17 cellular contexts compared by ENCODE assay signal in the genomic region with DNA sequence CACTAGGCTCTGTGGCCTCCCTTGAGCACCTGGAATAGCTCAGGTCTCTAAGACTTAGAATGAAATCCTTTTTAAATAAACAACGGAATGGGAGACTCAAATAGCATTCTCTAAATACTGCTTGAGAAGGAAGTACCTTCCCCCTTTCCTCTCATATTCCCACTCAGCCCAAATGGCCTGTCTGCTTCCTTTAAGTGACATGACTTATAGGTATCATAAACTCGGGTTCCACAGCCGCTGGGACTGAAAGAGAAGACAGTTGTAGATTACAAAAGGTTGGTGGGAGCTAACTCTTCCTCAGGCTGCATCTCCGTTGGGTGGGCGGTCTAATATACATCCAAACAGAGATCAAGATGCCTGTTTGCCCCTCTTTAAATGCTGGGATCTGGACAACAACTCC. TPM values are rescaled to one million over a fixed set of nuclear protein-coding genes. Genes with fewer than 3 reads are reported as not detected.
DNase-seq lines count a peak whose midpoint lies in the region; ATAC-seq, FAIRE-seq and TF ChIP-seq lines count a peak whose summit lies in the region.
"Had no signal": no experiment of that assay in that cellular context is flagged by ENCODE, and none has a peak within 500 bp of the region (broad histone marks: within the 10 kb centered on the region; RNA-seq: fewer than 3 reads in every experiment).

No MANE protein-coding gene starts in this region.

- no peak for FAIRE-seq in frontal cortex (lab: Jason Lieb, UNC)
- FAIRE-seq: H1 had no signal

- no peak overlapping the region for H3K27ac Mint-ChIP-seq in GM23338
- H3K27ac Mint-ChIP-seq in neural crest cell (ENCODE audit: unreplicated experiment) = no peak overlapping the region
- H3K27ac Mint-ChIP-seq: CD8-positive, alpha-beta T cell had no signal

- ATAC-seq in GM23338 (no peak), gastroesophageal sphincter (no peak)

- H3K27me3 Mint-ChIP-seq in GM23338 (ENCODE audit: insufficient read depth, low read depth, poor library complexity) (peaks cover 3% of the 10 kb centered on the region), neural crest cell (ENCODE audit: low read depth) (peaks cover 7% of the 10 kb centered on the region)

- peaks cover 0 to 10% (median 0%) of the 10 kb centered on the region in 3 donors for H3K9me3 ChIP-seq in gastroesophageal sphincter

- H3K9me3 Mint-ChIP-seq in GM23338 (no peaks in the 10 kb centered on the region), neural crest cell (peaks cover 5% of the 10 kb centered on the region)

- H3K4me1 ChIP-seq in GM23338 (ENCODE audit: insufficient read depth) = peaks cover 20% of the 10 kb centered on the region
- H3K4me1 ChIP-seq in gastroesophageal sphincter = peaks cover 0 to 31% (median 3%) of the 10 kb centered on the region in 3 donors

- no peak for TF ChIP-seq EP300 in gastroesophageal sphincter (IDR thresholded peaks at IDR 0.05)

- H3K4me2 ChIP-seq in GM23338 = peak overlapping the region; percentile 86

- peak overlapping the region; percentile 73; the same call in 1 of the 3 replicates for H3K4me3 Mint-ChIP-seq in GM23338
- peak overlapping the region; percentile 83 for H3K4me3 Mint-ChIP-seq in neural crest cell

- peak overlapping the region; percentile 94; the same call in 1 of the 2 replicates for H2AFZ ChIP-seq in GM23338

- H3K4me3 ChIP-seq in GM23338 (peak overlapping the region; percentile 75), gastroesophageal sphincter (no peak overlapping the region)

- DNase-seq in GM23338 (ENCODE audit: low spot score) = peak; percentile 18
- peak; percentile 54 for DNase-seq in NCI-H69 (lab: John Stamatoyannopoulos, UW)
- no peak for DNase-seq in neural crest cell (ENCODE audit: low read depth, low spot score)
- DNase-seq in NCI-H146 treated with DMSO at 0.1 percent for 48 hours (lab: John Stamatoyannopoulos, UW; ENCODE audit: unreplicated experiment) = no peak
- DNase-seq in kidney glomerular epithelial cell (lab: John Stamatoyannopoulos, UW) = no peak
- DNase-seq in frontal cortex (ENCODE audit: low spot score in 2 of 2) = no peak
- DNase-seq: CD8-positive, alpha-beta T cell; GF-D8; Karpas-422; MM.1S; NCI-H1105; NCI-H2029; NCI-H2227 treated with DMSO at 0.1 percent for 48 hours; NCI-H524 treated with DMSO at 0.1 percent for 48 hours; RPMI8226 had no signal

- H3K36me3 ChIP-seq in GM23338 (ENCODE audit: insufficient read depth) (no peaks in the 10 kb centered on the region), gastroesophageal sphincter (no peaks in the 10 kb centered on the region)

- no peak for TF ChIP-seq CTCF in GM23338 (conservative IDR thresholded peaks at IDR 0.05; ENCODE audit: low read depth in 2 of 2)
- no peak for TF ChIP-seq CTCF in gastroesophageal sphincter (IDR thresholded peaks at IDR 0.05)
- no peak for TF ChIP-seq CTCF in neural crest cell (conservative IDR thresholded peaks at IDR 0.05)

- H3K27me3 ChIP-seq in GM23338 (ENCODE audit: insufficient read depth) = peaks cover 26% of the 10 kb centered on the region
- no peaks in the 10 kb centered on the region for H3K27me3 ChIP-seq in gastroesophageal sphincter

- H3K27ac ChIP-seq in GM23338 (ENCODE audit: low read depth) (no peak overlapping the region), gastroesophageal sphincter (peak overlapping the region; percentile 90 to 94 (median 92))

- H3K79me2 ChIP-seq in GM23338 (replicated peaks; ENCODE audit: insufficient read depth) = no peaks in the 10 kb centered on the region

- no peaks in the 10 kb centered on the region for H3F3A ChIP-seq in GM23338 (replicated peaks; ENCODE audit: low read depth)

- no peaks in the 10 kb centered on the region for H4K20me1 ChIP-seq in GM23338 (replicated peaks; ENCODE audit: insufficient read depth)

- no peaks in the 10 kb centered on the region for H3K9me2 ChIP-seq in GM23338 (ENCODE audit: insufficient read depth)

- TF ChIP-seq POLR2A in gastroesophageal sphincter (IDR thresholded peaks at IDR 0.05) = no peak

- H3K36me3 Mint-ChIP-seq in GM23338 (ENCODE audit: low read depth) (no peaks in the 10 kb centered on the region), neural crest cell (ENCODE audit: low read depth) (peaks cover 3% of the 10 kb centered on the region)
- H3K36me3 Mint-ChIP-seq: CD8-positive, alpha-beta T cell had no signal

- H3K4me1 Mint-ChIP-seq in GM23338 (peaks cover 19% of the 10 kb centered on the region), neural crest cell (peaks cover 23% of the 10 kb centered on the region)

- 67 to 68% methylated on average over 2 to 5 of the region's 5 CpGs for WGBS in gastroesophageal sphincter (ENCODE audit: low coverage in 1 of 2), 2 donors

TF ChIP-seq in GM23338, 12 proteins besides CTCF, POLR2A, EP300 and RAD21 (continues in another document):
- TF ChIP-seq CREB1 (CRISPR knock-in tag; IDR thresholded peaks at IDR 0.05; ENCODE audit: low read depth) (no peak), JUNB (IDR thresholded peaks at IDR 0.05; ENCODE audit: unreplicated experiment) (no peak), STAT1 (IDR thresholded peaks at IDR 0.05; ENCODE audit: unreplicated experiment) (no peak), EZH2 (IDR thresholded peaks at IDR 0.05; ENCODE audit: low read depth, unreplicated experiment) (no peak), ZNF114 (CRISPR knock-in tag; IDR thresholded peaks at IDR 0.05) (no peak), ZNF331 (CRISPR knock-in tag; IDR thresholded peaks at IDR 0.05; ENCODE audit: low read depth) (no peak)
- TF ChIP-seq, protein P1, sequence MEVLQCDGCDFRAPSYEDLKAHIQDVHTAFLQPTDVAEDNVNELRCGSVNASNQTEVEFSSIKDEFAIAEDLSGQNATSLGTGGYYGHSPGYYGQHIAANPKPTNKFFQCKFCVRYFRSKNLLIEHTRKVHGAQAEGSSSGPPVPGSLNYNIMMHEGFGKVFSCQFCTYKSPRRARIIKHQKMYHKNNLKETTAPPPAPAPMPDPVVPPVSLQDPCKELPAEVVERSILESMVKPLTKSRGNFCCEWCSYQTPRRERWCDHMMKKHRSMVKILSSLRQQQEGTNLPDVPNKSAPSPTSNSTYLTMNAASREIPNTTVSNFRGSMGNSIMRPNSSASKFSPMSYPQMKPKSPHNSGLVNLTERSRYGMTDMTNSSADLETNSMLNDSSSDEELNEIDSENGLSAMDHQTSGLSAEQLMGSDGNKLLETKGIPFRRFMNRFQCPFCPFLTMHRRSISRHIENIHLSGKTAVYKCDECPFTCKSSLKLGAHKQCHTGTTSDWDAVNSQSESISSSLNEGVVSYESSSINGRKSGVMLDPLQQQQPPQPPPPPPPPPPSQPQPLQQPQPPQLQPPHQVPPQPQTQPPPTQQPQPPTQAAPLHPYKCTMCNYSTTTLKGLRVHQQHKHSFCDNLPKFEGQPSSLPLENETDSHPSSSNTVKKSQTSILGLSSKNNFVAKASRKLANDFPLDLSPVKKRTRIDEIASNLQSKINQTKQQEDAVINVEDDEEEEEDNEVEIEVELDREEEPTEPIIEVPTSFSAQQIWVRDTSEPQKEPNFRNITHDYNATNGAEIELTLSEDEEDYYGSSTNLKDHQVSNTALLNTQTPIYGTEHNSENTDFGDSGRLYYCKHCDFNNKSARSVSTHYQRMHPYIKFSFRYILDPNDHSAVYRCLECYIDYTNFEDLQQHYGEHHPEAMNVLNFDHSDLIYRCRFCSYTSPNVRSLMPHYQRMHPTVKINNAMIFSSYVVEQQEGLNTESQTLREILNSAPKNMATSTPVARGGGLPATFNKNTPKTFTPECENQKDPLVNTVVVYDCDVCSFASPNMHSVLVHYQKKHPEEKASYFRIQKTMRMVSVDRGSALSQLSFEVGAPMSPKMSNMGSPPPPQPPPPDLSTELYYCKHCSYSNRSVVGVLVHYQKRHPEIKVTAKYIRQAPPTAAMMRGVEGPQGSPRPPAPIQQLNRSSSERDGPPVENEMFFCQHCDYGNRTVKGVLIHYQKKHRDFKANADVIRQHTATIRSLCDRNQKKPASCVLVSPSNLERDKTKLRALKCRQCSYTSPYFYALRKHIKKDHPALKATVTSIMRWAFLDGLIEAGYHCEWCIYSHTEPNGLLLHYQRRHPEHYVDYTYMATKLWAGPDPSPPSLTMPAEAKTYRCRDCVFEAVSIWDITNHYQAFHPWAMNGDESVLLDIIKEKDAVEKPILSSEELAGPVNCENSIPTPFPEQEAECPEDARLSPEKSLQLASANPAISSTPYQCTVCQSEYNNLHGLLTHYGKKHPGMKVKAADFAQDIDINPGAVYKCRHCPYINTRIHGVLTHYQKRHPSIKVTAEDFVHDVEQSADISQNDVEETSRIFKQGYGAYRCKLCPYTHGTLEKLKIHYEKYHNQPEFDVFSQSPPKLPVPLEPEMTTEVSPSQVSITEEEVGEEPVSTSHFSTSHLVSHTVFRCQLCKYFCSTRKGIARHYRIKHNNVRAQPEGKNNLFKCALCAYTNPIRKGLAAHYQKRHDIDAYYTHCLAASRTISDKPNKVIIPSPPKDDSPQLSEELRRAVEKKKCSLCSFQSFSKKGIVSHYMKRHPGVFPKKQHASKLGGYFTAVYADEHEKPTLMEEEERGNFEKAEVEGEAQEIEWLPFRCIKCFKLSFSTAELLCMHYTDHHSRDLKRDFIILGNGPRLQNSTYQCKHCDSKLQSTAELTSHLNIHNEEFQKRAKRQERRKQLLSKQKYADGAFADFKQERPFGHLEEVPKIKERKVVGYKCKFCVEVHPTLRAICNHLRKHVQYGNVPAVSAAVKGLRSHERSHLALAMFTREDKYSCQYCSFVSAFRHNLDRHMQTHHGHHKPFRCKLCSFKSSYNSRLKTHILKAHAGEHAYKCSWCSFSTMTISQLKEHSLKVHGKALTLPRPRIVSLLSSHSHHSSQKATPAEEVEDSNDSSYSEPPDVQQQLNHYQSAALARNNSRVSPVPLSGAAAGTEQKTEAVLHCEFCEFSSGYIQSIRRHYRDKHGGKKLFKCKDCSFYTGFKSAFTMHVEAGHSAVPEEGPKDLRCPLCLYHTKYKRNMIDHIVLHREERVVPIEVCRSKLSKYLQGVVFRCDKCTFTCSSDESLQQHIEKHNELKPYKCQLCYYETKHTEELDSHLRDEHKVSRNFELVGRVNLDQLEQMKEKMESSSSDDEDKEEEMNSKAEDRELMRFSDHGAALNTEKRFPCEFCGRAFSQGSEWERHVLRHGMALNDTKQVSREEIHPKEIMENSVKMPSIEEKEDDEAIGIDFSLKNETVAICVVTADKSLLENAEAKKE (CRISPR knock-in tag; IDR thresholded peaks at IDR 0.05) = no peak
- TF ChIP-seq, protein P2, sequence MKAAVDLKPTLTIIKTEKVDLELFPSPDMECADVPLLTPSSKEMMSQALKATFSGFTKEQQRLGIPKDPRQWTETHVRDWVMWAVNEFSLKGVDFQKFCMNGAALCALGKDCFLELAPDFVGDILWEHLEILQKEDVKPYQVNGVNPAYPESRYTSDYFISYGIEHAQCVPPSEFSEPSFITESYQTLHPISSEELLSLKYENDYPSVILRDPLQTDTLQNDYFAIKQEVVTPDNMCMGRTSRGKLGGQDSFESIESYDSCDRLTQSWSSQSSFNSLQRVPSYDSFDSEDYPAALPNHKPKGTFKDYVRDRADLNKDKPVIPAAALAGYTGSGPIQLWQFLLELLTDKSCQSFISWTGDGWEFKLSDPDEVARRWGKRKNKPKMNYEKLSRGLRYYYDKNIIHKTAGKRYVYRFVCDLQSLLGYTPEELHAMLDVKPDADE (IDR thresholded peaks at IDR 0.05) = no peak

RNA-seq across cellular contexts. Expression of a gene that starts 1.2 kb away (rescaled TPM):
- total RNA-seq in GM23338 (2014; rRNA removed; shearing (Covaris generic)) = 8.7 and 17.2 TPM in 2 replicates
- 1.6 and 2.7 TPM in 2 replicates for polyA plus RNA-seq in GM23338 (2016; fragmentation: Nextera tagmentation; extraction: Ambion mirVana)
- 10 to 100 TPM; 11.6 to 95.9 (median 78.6) TPM for total RNA-seq in gastroesophageal sphincter
- 16.6 and 18.1 TPM in 2 replicates for total RNA-seq in neural crest cell
- 1.6 TPM for total RNA-seq in frontal cortex

Comparison
In these comparisons a context has a peak if more than half of its experiments do, and no peak if none do; other contexts are left out.
1. DNase-seq: peak in GM23338 (single experiment) and NCI-H69 (single experiment); none in neural crest cell (single experiment), NCI-H146 treated with DMSO at 0.1 percent for 48 hours (single experiment), kidney glomerular epithelial cell (single experiment) and frontal cortex (0 of 2).